In the genomic region with DNA sequence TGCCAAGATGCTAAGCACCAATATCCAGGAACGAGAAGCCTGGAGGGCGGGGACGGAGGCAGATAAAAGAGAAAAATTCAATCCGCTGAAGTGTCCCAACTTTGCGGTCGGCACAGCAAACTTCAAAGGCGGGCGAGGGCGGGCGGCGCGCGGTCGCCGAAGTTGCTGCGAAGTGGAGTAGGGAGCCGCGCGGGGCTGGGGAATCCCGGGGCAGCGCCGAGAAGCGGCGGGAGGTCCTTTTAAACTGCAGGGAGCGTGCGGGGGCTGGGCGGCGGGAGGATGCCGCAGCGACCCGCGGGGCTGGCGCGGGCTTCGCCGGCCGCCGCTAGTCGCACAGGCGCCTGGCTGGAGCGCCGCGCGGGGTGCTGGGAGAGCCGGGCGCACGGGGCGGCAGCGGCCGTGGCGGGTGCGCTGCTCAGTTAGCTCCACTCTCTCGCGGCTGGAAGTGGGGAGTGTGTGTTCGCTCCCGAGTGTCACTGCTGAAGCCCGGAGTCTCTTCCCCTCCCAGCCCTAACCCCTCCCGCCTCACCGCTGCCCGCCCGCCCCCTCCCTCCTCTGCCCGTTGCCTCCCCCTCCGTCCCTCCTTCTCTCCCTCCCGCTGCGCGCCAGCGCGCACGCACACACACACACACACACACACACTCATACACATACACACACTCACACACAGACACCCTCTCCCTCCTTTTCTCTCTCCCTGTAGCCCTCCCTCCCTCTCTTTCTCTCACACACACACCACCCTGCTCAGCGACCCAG, we compare ENCODE assay signal across 8 cellular contexts. TPM values are rescaled to one million over a fixed set of nuclear protein-coding genes. Genes with fewer than 3 reads are reported as not detected.
DNase-seq lines count a peak whose midpoint lies in the region; ATAC-seq and TF ChIP-seq lines count a peak whose summit lies in the region.

A gene with protein sequence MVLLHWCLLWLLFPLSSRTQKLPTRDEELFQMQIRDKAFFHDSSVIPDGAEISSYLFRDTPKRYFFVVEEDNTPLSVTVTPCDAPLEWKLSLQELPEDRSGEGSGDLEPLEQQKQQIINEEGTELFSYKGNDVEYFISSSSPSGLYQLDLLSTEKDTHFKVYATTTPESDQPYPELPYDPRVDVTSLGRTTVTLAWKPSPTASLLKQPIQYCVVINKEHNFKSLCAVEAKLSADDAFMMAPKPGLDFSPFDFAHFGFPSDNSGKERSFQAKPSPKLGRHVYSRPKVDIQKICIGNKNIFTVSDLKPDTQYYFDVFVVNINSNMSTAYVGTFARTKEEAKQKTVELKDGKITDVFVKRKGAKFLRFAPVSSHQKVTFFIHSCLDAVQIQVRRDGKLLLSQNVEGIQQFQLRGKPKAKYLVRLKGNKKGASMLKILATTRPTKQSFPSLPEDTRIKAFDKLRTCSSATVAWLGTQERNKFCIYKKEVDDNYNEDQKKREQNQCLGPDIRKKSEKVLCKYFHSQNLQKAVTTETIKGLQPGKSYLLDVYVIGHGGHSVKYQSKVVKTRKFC (minus strand): TSS at position 456 of the 756 bp plus-strand sequence. CDS start 26,698 bp downstream, outside the sequence.

- ATAC-seq in naive thymus-derived CD4-positive, alpha-beta T cell: peak; percentile 71
- no peak for ATAC-seq in HG03565 (IDR thresholded peaks at IDR 0.05; ENCODE audit: unreplicated experiment)
- no peak for ATAC-seq in GM19467 (IDR thresholded peaks at IDR 0.05; ENCODE audit: unreplicated experiment)

- H3K27me3 Mint-ChIP-seq in naive thymus-derived CD4-positive, alpha-beta T cell: peaks cover 45 to 75% (median 59%) of the 10 kb centered on the region in 5 donors

- no peak for TF ChIP-seq CTCF in GM12864 (IDR thresholded peaks at IDR 0.05; ENCODE audit: low read depth, low read length, missing control alignments)

- H3K4me3 Mint-ChIP-seq in naive thymus-derived CD4-positive, alpha-beta T cell: peak within 1 kb of the TSS; percentile 83 to 95 (median 90)

- H3K27ac Mint-ChIP-seq in naive thymus-derived CD4-positive, alpha-beta T cell: peak within 1 kb of the TSS in 5 of 9 donors; percentile 8 to 65 (median 51)

- H3K4me3 ChIP-seq in GM12864 (ENCODE audit: low read depth, low read length) (peak within 1 kb of the TSS; percentile 11; the same call in 1 of the 2 replicates), thymus (ENCODE audit: low read length) (peak within 1 kb of the TSS; percentile 51)
- peak within 1 kb of the TSS; percentile 64 for H3K4me3 ChIP-seq in naive thymus-derived CD4-positive, alpha-beta T cell (ENCODE audit: low read length)

- H3K36me3 ChIP-seq in naive thymus-derived CD4-positive, alpha-beta T cell (ENCODE audit: control insufficient read depth in 2 of 3, insufficient read depth in 3 of 3, low read length in 3 of 3): no peaks in the 10 kb centered on the region
- no peaks in the 10 kb centered on the region for H3K36me3 ChIP-seq in thymus (ENCODE audit: control insufficient read depth, insufficient read depth)

- CTCF ChIA-PET in naive thymus-derived CD4-positive, alpha-beta T cell (lab: Charles Lee): no interaction called here

- no peaks in the 10 kb centered on the region for H3K36me3 Mint-ChIP-seq in naive thymus-derived CD4-positive, alpha-beta T cell

- peaks cover 0 to 6% of the 10 kb centered on the region in 2 donors for H3K4me1 ChIP-seq in naive thymus-derived CD4-positive, alpha-beta T cell (ENCODE audit: control insufficient read depth in 2 of 2, insufficient read depth in 2 of 2, low read length in 2 of 2)
- no peaks in the 10 kb centered on the region for H3K4me1 ChIP-seq in thymus (ENCODE audit: control insufficient read depth, insufficient read depth, low read length)

- no peaks in the 10 kb centered on the region for H3K9me3 ChIP-seq in naive thymus-derived CD4-positive, alpha-beta T cell (ENCODE audit: control insufficient read depth in 2 of 3, low read length in 3 of 3)
- H3K9me3 ChIP-seq in thymus (ENCODE audit: control insufficient read depth): no peaks in the 10 kb centered on the region

- peaks cover 20 to 37% (median 23%) of the 10 kb centered on the region in 7 donors for H3K4me1 Mint-ChIP-seq in naive thymus-derived CD4-positive, alpha-beta T cell

- POLR2A ChIA-PET in naive thymus-derived CD4-positive, alpha-beta T cell (lab: Charles Lee): interaction anchor here (1.1 to 2.1 kb wide), 2 partner anchors 11 to 358 kb away, joined by 3 to 4 read pairs; no protein-coding TSS in a partner anchor

- peaks cover 10% of the 10 kb centered on the region in 2 donors for H3K27me3 ChIP-seq in naive thymus-derived CD4-positive, alpha-beta T cell (ENCODE audit: control insufficient read depth in 2 of 2, insufficient read depth in 2 of 2, low read length in 2 of 2)
- H3K27me3 ChIP-seq in thymus (ENCODE audit: control insufficient read depth, insufficient read depth): peaks cover 44% of the 10 kb centered on the region

- under 1% methylated on average over 70 of the region's 70 CpGs for WGBS in thymus

- H3K9me3 Mint-ChIP-seq in naive thymus-derived CD4-positive, alpha-beta T cell: no peaks in the 10 kb centered on the region

- no peak within 1 kb of the TSS for H3K27ac ChIP-seq in naive thymus-derived CD4-positive, alpha-beta T cell (ENCODE audit: low read depth, low read length)
- no peak within 1 kb of the TSS for H3K27ac ChIP-seq in thymus (ENCODE audit: low read depth)

- intact Hi-C loops in naive thymus-derived CD4-positive, alpha-beta T cell (cut with micrococcal nuclease): loop anchor here (2.0 to 10.0 kb wide), 5 partner anchors 19 to 149 kb away; a partner anchor contains a TSS

- DNase-seq in GM12864 (ENCODE audit: low read depth) (no peak), Kasumi-1 (lab: John Stamatoyannopoulos, UW) (peak; percentile 22 to 26), activated T-cell treated with anti-CD3 and anti-CD28 coated beads for 24 hours (ENCODE audit: low read depth) (peak; percentile 39), fibroblast of gingiva (ENCODE audit: low read depth) (peak; percentile 42)
- DNase-seq in naive thymus-derived CD4-positive, alpha-beta T cell: peak; percentile 13 to 76 (median 33)

RNA-seq across cellular contexts. Expression of the gene that starts here (rescaled TPM):
- total RNA-seq in naive thymus-derived CD4-positive, alpha-beta T cell: not detected
- not detected for polyA plus RNA-seq in naive thymus-derived CD4-positive, alpha-beta T cell
- polyA plus RNA-seq in thymus: 2.8 TPM

Comparison
In these comparisons a context has a peak if more than half of its experiments do, and no peak if none do; other contexts are left out.
1. Peak in DNase-seq, ATAC-seq and H3K4me3 ChIP-seq in naive thymus-derived CD4-positive, alpha-beta T cell; RNA of the gene not detected or under 1 TPM.
2. H3K4me3 ChIP-seq: peak in every context shown above with its lines; median percentile 64 in naive thymus-derived CD4-positive, alpha-beta T cell; 51 in thymus; 11 in GM12864.